In genomic region chrX:3312109-3312508, GRCh38 we compare ENCODE assay signal across 25 cellular contexts. TPM values are rescaled to one million over a fixed set of nuclear protein-coding genes. Genes with fewer than 3 reads are reported as not detected.
"Had no signal": no experiment of that assay in that cellular context is flagged by ENCODE, and none has a peak within 500 bp of the region (broad histone marks: within the 10 kb centered on the region; RNA-seq: fewer than 3 reads in every experiment).

No MANE protein-coding gene starts in this region.

- ATAC-seq: HepG2 had no signal

- H3K27ac ChIP-seq: RWPE1 had no signal

- FAIRE-seq: HepG2 had no signal

- H3K4me3 ChIP-seq: MG63 had no signal

- H3K9me3 ChIP-seq: MG63, SK-N-SH had no signal

- DNase-seq: IMR-90, Karpas-422, KG1, MG63, NCI-H1092, NCI-H1105 treated with DMSO at 0.1 percent for 48 hours, NCI-H1417 treated with DMSO at 0.1 percent for 48 hours, NCI-H146, NCI-H1694 treated with DMSO at 0.1 percent for 48 hours, NCI-H1930, NCI-H2081, NCI-H2171, NCI-H226, NCI-H446, NCI-H510A, NCI-H524 treated with DMSO at 0.1 percent for 48 hours, NCI-H69, NCI-H774, SHP77, SK-N-SH, SW 1271 had no signal

- H3K27me3 ChIP-seq: MG63 had no signal

- H3K36me3 ChIP-seq: MG63 had no signal

RNA-seq across cellular contexts. Expression of gene MXRA5, which starts 34.3 kb away (rescaled TPM):
- total RNA-seq: HepG2, HT1080, SK-MEL-5 had no signal
- polyA plus RNA-seq: HepG2 had no signal
